Comparison of ENCODE assay signal across 10 cellular contexts in genomic region chr6:87912102-87912501, GRCh38.
"Had no signal": no experiment of that assay in that cellular context is flagged by ENCODE, and none has a peak within 500 bp of the region (broad histone marks: within the 10 kb centered on the region; RNA-seq: fewer than 3 reads in every experiment).

No MANE protein-coding gene starts in this region.

- H3K4me3 Mint-ChIP-seq: IgD-negative memory B cell had no signal

- H3K9ac ChIP-seq: GM23248 had no signal

- H3K4me3 ChIP-seq: GM23248, HAP-1 had no signal

- H3K36me3 ChIP-seq: HAP-1 had no signal

- FAIRE-seq: HepG2 had no signal

- H3K27ac Mint-ChIP-seq: IgD-negative memory B cell had no signal

- H3K4me1 ChIP-seq: HAP-1 had no signal

- H2AFZ ChIP-seq: GM23248 had no signal

- ATAC-seq: HCT116, HepG2 had no signal

- H3K27ac ChIP-seq: GM23248, HL-60 had no signal

- H3K36me3 Mint-ChIP-seq: IgD-negative memory B cell had no signal

- DNase-seq: GM23248, GOT3, H7, Kasumi-1, KBM-7 had no signal

- H3K9me3 ChIP-seq: HAP-1 had no signal
